In the genomic region with DNA sequence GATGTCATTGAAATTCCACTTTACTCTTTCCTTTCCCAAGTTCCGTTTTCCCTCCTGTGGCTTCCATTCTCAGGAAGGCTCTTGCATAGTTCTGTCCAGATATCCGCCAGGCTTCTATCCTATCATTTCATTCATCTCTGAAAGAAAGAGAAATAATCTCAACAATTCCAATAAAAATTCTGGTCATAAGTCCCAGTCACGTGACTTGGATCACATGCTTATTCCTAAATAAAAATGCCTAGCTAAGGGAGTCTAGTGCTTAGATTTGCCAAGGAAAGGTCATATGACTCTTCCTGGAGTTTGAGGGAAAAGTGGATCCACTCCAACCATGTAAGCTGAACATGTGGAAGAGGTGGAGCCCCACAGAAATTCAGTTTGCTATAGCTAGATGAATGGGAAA, we compare ENCODE assay signal across 31 cellular contexts.
"Had no signal": no experiment of that assay in that cellular context is flagged by ENCODE, and none has a peak within 500 bp of the region (broad histone marks: within the 10 kb centered on the region; RNA-seq: fewer than 3 reads in every experiment).

No MANE protein-coding gene starts in this region.

- H3K9me3 Mint-ChIP-seq: naive thymus-derived CD8-positive, alpha-beta T cell; nephron; neural progenitor cell; stimulated activated memory B cell treated with anti-CD40 and anti-IgM and Interleukin-4, amounts not matched to agents 10 μg/mL and 1 μg/mL and 100 μg/mL, for 72 hours; stimulated activated naive CD8-positive, alpha-beta T cell treated with anti-CD3 and anti-CD28 coated beads, Interleukin-15, amount 100 ng/mL, for 72 hours; type B pancreatic cell had no signal

- H3K9me3 ChIP-seq: ovary, psoas muscle, spleen, suprapubic skin, testis, tibial artery, transverse colon, upper lobe of right lung, uterus had no signal

- H3K4me2 ChIP-seq: neural progenitor cell, smooth muscle cell had no signal

- H3K4me1 Mint-ChIP-seq: naive thymus-derived CD8-positive, alpha-beta T cell; neural progenitor cell; stimulated activated memory B cell treated with anti-CD40 and anti-IgM and Interleukin-4, amounts not matched to agents 10 μg/mL and 1 μg/mL and 100 μg/mL, for 72 hours; stimulated activated naive CD8-positive, alpha-beta T cell treated with anti-CD3 and anti-CD28 coated beads, Interleukin-15, amount 100 ng/mL, for 72 hours had no signal

- DNase-seq: naive thymus-derived CD8-positive, alpha-beta T cell; occipital lobe; ovary; posterior cingulate gyrus; psoas muscle; right cardiac atrium; spleen; stimulated activated CD4-positive, alpha-beta T cell treated with anti-CD3 and anti-CD28 coated beads, Interleukin-12 subunit alpha, Interleukin-12 subunit beta, amount 100 ng/mL, for 4 hours; stimulated activated CD4-positive, alpha-beta T cell treated with anti-CD3 and anti-CD28 coated beads, Interleukin-1b, Interleukin-23, amount 100 ng/mL, for 48 hours; stimulated activated CD4-positive, alpha-beta T cell treated with anti-CD3 and anti-CD28 coated beads, Interleukin-4, amount 100 ng/mL, for 1 hour; stimulated activated CD4-positive, alpha-beta T cell treated with anti-CD3 and anti-CD28 coated beads, Interleukin-4, amount 100 ng/mL, for 4 hours; stimulated activated CD8-positive, alpha-beta memory T cell treated with anti-CD3 and anti-CD28 coated beads, Interleukin-4, amount 100 ng/mL, for 48 hours; stimulated activated naive CD4-positive, alpha-beta T cell; stimulated activated naive CD8-positive, alpha-beta T cell treated with anti-CD3 and anti-CD28 coated beads, Interleukin-15, amount 100 ng/mL, for 72 hours; stimulated activated naive CD8-positive, alpha-beta T cell treated with anti-CD3 and anti-CD28 coated beads, Interleukin-15, Interleukin-2, amounts not matched to agents 100 U/mL and 50 U/mL, for 24 hours; substantia nigra; testis; tibial artery; transverse colon; upper lobe of right lung; uterus had no signal

- H3K4me3 ChIP-seq: neural progenitor cell, ovary, psoas muscle, skin epidermis, smooth muscle cell, spleen, suprapubic skin, testis, tibial artery, transverse colon, upper lobe of right lung, uterus had no signal

- ATAC-seq: naive thymus-derived CD8-positive, alpha-beta T cell; psoas muscle; right cardiac atrium; sciatic nerve; stimulated activated memory B cell treated with anti-CD40 and anti-IgM and Interleukin-4, amounts not matched to agents 10 μg/mL and 1 μg/mL and 100 μg/mL, for 72 hours; stimulated activated naive CD8-positive, alpha-beta T cell treated with anti-CD3 and anti-CD28 coated beads, Interleukin-15, amount 100 ng/mL, for 72 hours; stimulated activated naive CD8-positive, alpha-beta T cell treated with anti-CD3 and anti-CD28 coated beads, Interleukin-15, Interleukin-2, amounts not matched to agents 100 U/mL and 50 U/mL, for 24 hours; upper lobe of right lung had no signal

- H3K4me3 Mint-ChIP-seq: naive thymus-derived CD8-positive, alpha-beta T cell; nephron; neural progenitor cell; stimulated activated memory B cell treated with anti-CD40 and anti-IgM and Interleukin-4, amounts not matched to agents 10 μg/mL and 1 μg/mL and 100 μg/mL, for 72 hours; stimulated activated naive CD8-positive, alpha-beta T cell treated with anti-CD3 and anti-CD28 coated beads, Interleukin-15, amount 100 ng/mL, for 72 hours; type B pancreatic cell had no signal

- H3K4me1 ChIP-seq: neural progenitor cell, spleen, suprapubic skin, testis, tibial artery, transverse colon, upper lobe of right lung, uterus had no signal

- H3K27ac Mint-ChIP-seq: naive thymus-derived CD8-positive, alpha-beta T cell; nephron; neural progenitor cell; progenitor cell of endocrine pancreas; stimulated activated memory B cell treated with anti-CD40 and anti-IgM and Interleukin-4, amounts not matched to agents 10 μg/mL and 1 μg/mL and 100 μg/mL, for 72 hours; stimulated activated naive CD8-positive, alpha-beta T cell treated with anti-CD3 and anti-CD28 coated beads, Interleukin-15, amount 100 ng/mL, for 72 hours; type B pancreatic cell had no signal

- H3K36me3 ChIP-seq: neural progenitor cell, ovary, spleen, suprapubic skin, tibial artery, transverse colon, upper lobe of right lung, uterus had no signal

- H3K27me3 Mint-ChIP-seq: progenitor cell of endocrine pancreas; stimulated activated naive CD8-positive, alpha-beta T cell treated with anti-CD3 and anti-CD28 coated beads, Interleukin-15, amount 100 ng/mL, for 72 hours; type B pancreatic cell had no signal

- H3K27me3 ChIP-seq: neural progenitor cell, ovary, spleen, suprapubic skin, testis, tibial artery, transverse colon, upper lobe of right lung, uterus had no signal

- H2AFZ ChIP-seq: neural progenitor cell, parathyroid adenoma had no signal

- H3K36me3 Mint-ChIP-seq: neural progenitor cell; stimulated activated memory B cell treated with anti-CD40 and anti-IgM and Interleukin-4, amounts not matched to agents 10 μg/mL and 1 μg/mL and 100 μg/mL, for 72 hours; type B pancreatic cell had no signal

- H3K79me2 ChIP-seq: parathyroid adenoma had no signal

- H3K27ac ChIP-seq: neural progenitor cell, ovary, parathyroid adenoma, psoas muscle, skin epidermis, spleen, suprapubic skin, testis, tibial artery, transverse colon, upper lobe of right lung, uterus had no signal

- H3K9ac ChIP-seq: neural progenitor cell, parathyroid adenoma had no signal
